9 cellular contexts compared by ENCODE assay signal in genomic region chr2:38709515-38710194, GRCh38. TPM values are rescaled to one million over a fixed set of nuclear protein-coding genes. Genes with fewer than 3 reads are reported as not detected.
DNase-seq lines count a peak whose midpoint lies in the region; ATAC-seq, FAIRE-seq and TF ChIP-seq lines count a peak whose summit lies in the region.
"Had no signal": no experiment of that assay in that cellular context is flagged by ENCODE, and none has a peak within 500 bp of the region (broad histone marks: within the 10 kb centered on the region; RNA-seq: fewer than 3 reads in every experiment).

No MANE protein-coding gene starts in this region.

- peak overlapping the region in 1 of 5 donors; percentile 17 for H3K4me3 Mint-ChIP-seq in immature natural killer cell
- H3K4me3 Mint-ChIP-seq in type B pancreatic cell, result no peak overlapping the region
- H3K4me3 Mint-ChIP-seq in MCF 10A (ENCODE audit: unreplicated experiment), result no peak overlapping the region

- DNase-seq in GM18507 (ENCODE audit: extremely low spot score, insufficient read length, low read depth) (no peak), T-helper 2 cell (peak in 4 of 5 experiments; percentile 15 to 83 (median 54)), immature natural killer cell (peak; percentile 3 to 35 (median 25)), NCI-H345 (lab: John Stamatoyannopoulos, UW) (no peak), type B pancreatic cell (ENCODE audit: extremely low spot score, unreplicated experiment) (no peak), MCF 10A (ENCODE audit: unreplicated experiment) (no peak)

- CTCF ChIA-PET in MCF 10A (lab: Yijun Ruan, JAX), result interaction anchor here (0.6 kb wide), 1 partner anchor 1878 kb away, joined by 3 read pairs; no protein-coding TSS in a partner anchor

- POLR2A ChIA-PET in MCF 10A (lab: Yijun Ruan, JAX), result no interaction called here

- H3K27me3 Mint-ChIP-seq in immature natural killer cell (ENCODE audit: low read depth in 3 of 3) (peaks cover 0 to 3% (median 0%) of the 10 kb centered on the region in 3 donors), type B pancreatic cell (no peaks in the 10 kb centered on the region), MCF 10A (ENCODE audit: insufficient read depth, unreplicated experiment) (peaks cover 21% of the 10 kb centered on the region)

- FAIRE-seq in GM18507 (lab: Jason Lieb, UNC), result peak; percentile 85
- FAIRE-seq: frontal cortex had no signal

- H3K4me1 Mint-ChIP-seq in immature natural killer cell (peaks cover 10 to 22% of the 10 kb centered on the region in 2 donors), type B pancreatic cell (ENCODE audit: unreplicated experiment) (peaks cover 5% of the 10 kb centered on the region), MCF 10A (ENCODE audit: insufficient read depth, unreplicated experiment) (no peaks in the 10 kb centered on the region)

- BruUV-seq in MCF 10A (replicated peaks; lab: Mats Ljungman, UMichigan), result no TSS peak

- TF ChIP-seq CTCF in type B pancreatic cell (conservative IDR thresholded peaks at IDR 0.05), result no peak
- no peak for TF ChIP-seq CTCF in MCF 10A (IDR thresholded peaks at IDR 0.05; ENCODE audit: unreplicated experiment)

- peaks cover 0 to 3% (median 0%) of the 10 kb centered on the region in 6 donors for H3K9me3 Mint-ChIP-seq in immature natural killer cell
- peaks cover 10% of the 10 kb centered on the region for H3K9me3 Mint-ChIP-seq in type B pancreatic cell
- H3K9me3 Mint-ChIP-seq in MCF 10A (ENCODE audit: unreplicated experiment), result peaks cover 8% of the 10 kb centered on the region

- H3K36me3 Mint-ChIP-seq in immature natural killer cell (peaks cover 5 to 14% (median 11%) of the 10 kb centered on the region in 3 donors), type B pancreatic cell (peaks cover 15% of the 10 kb centered on the region), MCF 10A (ENCODE audit: insufficient read depth, unreplicated experiment) (no peaks in the 10 kb centered on the region)

- H3K27ac Mint-ChIP-seq in immature natural killer cell (peak overlapping the region in 2 of 6 donors; percentile 32 to 64), type B pancreatic cell (no peak overlapping the region), MCF 10A (ENCODE audit: low read depth, unreplicated experiment) (no peak overlapping the region)

- ATAC-seq in GM21526 (IDR thresholded peaks at IDR 0.05; ENCODE audit: low FRiP score, unreplicated experiment), result peak; percentile 57
- no peak for ATAC-seq in GM21423 (IDR thresholded peaks at IDR 0.05; ENCODE audit: unreplicated experiment)

- intact Hi-C loops in MCF 10A (cut with micrococcal nuclease), result no loop called here

RNA-seq across cellular contexts. Expression of gene SRSF7, which starts 41.5 kb away (rescaled TPM):
- polyA plus RNA-seq in immature natural killer cell, result 100 to 1,000 TPM; 171 to 209 (median 203) TPM
- total RNA-seq in type B pancreatic cell (ENCODE audit: low replicate concordance) (176 and 248 TPM in 2 replicates), MCF 10A (2022) (196 and 275 TPM in 2 replicates)

RNA-seq across cellular contexts. Expression of gene GALM, which starts 43.7 kb away (rescaled TPM):
- 10 to 100 TPM in 2 of 3 donors, 1 to 10 TPM in 1; 7.0 to 14.9 (median 14.8) TPM for polyA plus RNA-seq in immature natural killer cell
- total RNA-seq in type B pancreatic cell (ENCODE audit: low replicate concordance), result 14.0 and 16.1 TPM in 2 replicates
- not detected in 2 replicates for total RNA-seq in MCF 10A (2022)

Comparison
In these comparisons a context has a peak if more than half of its experiments do, and no peak if none do; other contexts are left out.
1. DNase-seq: peak in T-helper 2 cell (4 of 5) and immature natural killer cell (3 of 3); none in GM18507 (single experiment), NCI-H345 (single experiment), type B pancreatic cell (single experiment) and MCF 10A (single experiment).
2. RNA of gene GALM, which starts 43.7 kb away (total RNA-seq): 14.0 to 16.1 TPM in type B pancreatic cell; not detected in MCF 10A; every median in the first group is over 10 times any median in the second.